Comparison of ENCODE assay signal across 1 cellular context in genomic region chr17:82836823-82837357, GRCh38.
A peak's percentile ranks its signal among the peaks of the same experiment; 100 is the strongest.
TF ChIP-seq lines count a peak whose summit lies in the region.

No MANE protein-coding gene starts in this region.

TF ChIP-seq in HEK293, 187 proteins besides CTCF, POLR2A, EP300 and RAD21 (continued from another document and continues in another):
- TF ChIP-seq PRDM2 (tag by site-specific recombination; IDR thresholded peaks at IDR 0.05; ENCODE audit: borderline replicate concordance) = no peak
- no peak for TF ChIP-seq ZNF132 (tag by site-specific recombination; IDR thresholded peaks at IDR 0.05; ENCODE audit: borderline replicate concordance)
- TF ChIP-seq ZNF366 (tag by site-specific recombination; conservative IDR thresholded peaks at IDR 0.05) = peak; percentile 44
- no peak for TF ChIP-seq ZNF510 (tag by site-specific recombination; IDR thresholded peaks at IDR 0.05; ENCODE audit: insufficient replicate concordance)
- TF ChIP-seq ZNF155 (tag by site-specific recombination; IDR thresholded peaks at IDR 0.05) = no peak
- no peak for TF ChIP-seq ZNF311 (tag by site-specific recombination; IDR thresholded peaks at IDR 0.05; ENCODE audit: borderline replicate concordance)
- no peak for TF ChIP-seq ZNF768 (tag by site-specific recombination; IDR thresholded peaks at IDR 0.05)
- peak; percentile 32; the same call in 1 of the 2 replicates for TF ChIP-seq ZNF394 (tag by site-specific recombination; IDR thresholded peaks at IDR 0.05; ENCODE audit: borderline replicate concordance)
- TF ChIP-seq ZNF433 (tag by site-specific recombination; IDR thresholded peaks at IDR 0.05; ENCODE audit: low read depth) = no peak
- TF ChIP-seq ZNF175 (tag by site-specific recombination; IDR thresholded peaks at IDR 0.05) = no peak
- TF ChIP-seq ZNF513 (tag by site-specific recombination; IDR thresholded peaks at IDR 0.05) = 0 out of 2 replicates have a peak, but pooled peaks have one; percentile 31
- TF ChIP-seq GLIS1 (tag by site-specific recombination; IDR thresholded peaks at IDR 0.05) = no peak
- TF ChIP-seq ZNF26 (tag by site-specific recombination; IDR thresholded peaks at IDR 0.05) = no peak
- no peak for TF ChIP-seq ZNF146 (tag by site-specific recombination; IDR thresholded peaks at IDR 0.05)
- TF ChIP-seq ZNF426 (tag by site-specific recombination; IDR thresholded peaks at IDR 0.05) = no peak
- no peak for TF ChIP-seq ZNF169 (tag by site-specific recombination; IDR thresholded peaks at IDR 0.05)
- peak; percentile 73 for TF ChIP-seq ZNF600 (tag by site-specific recombination; IDR thresholded peaks at IDR 0.05)
- no peak for TF ChIP-seq ZNF16 (tag by site-specific recombination; IDR thresholded peaks at IDR 0.05; ENCODE audit: low read depth)
- TF ChIP-seq SP3 (tag by site-specific recombination; IDR thresholded peaks at IDR 0.05) = no peak
- peak; percentile 56 for TF ChIP-seq SCRT2 (tag by site-specific recombination; IDR thresholded peaks at IDR 0.05)
- no peak for TF ChIP-seq TCF7L2 (IDR thresholded peaks at IDR 0.05; ENCODE audit: borderline replicate concordance, low read depth, low read length)
- TF ChIP-seq ZNF830 (tag by site-specific recombination; IDR thresholded peaks at IDR 0.05; ENCODE audit: low read depth) = no peak
- TF ChIP-seq ZSCAN23 (tag by site-specific recombination; IDR thresholded peaks at IDR 0.05) = no peak
- TF ChIP-seq ZNF133 (tag by site-specific recombination; IDR thresholded peaks at IDR 0.05) = no peak
- TF ChIP-seq ZNF777 (tag by site-specific recombination; IDR thresholded peaks at IDR 0.05; ENCODE audit: borderline replicate concordance) = no peak
- TF ChIP-seq ZBTB26 (tag by site-specific recombination; optimal IDR thresholded peaks at IDR 0.05) = no peak
- no peak for TF ChIP-seq MEIS1 (CRISPR knock-in tag; IDR thresholded peaks at IDR 0.05; ENCODE audit: borderline replicate concordance)
- no peak for TF ChIP-seq BCL6B (tag by site-specific recombination; IDR thresholded peaks at IDR 0.05)
- no peak for TF ChIP-seq OVOL3 (tag by site-specific recombination; IDR thresholded peaks at IDR 0.05)
- TF ChIP-seq ZNF202 (tag by site-specific recombination; IDR thresholded peaks at IDR 0.05; ENCODE audit: borderline replicate concordance) = no peak
- TF ChIP-seq ZBTB10 (tag by site-specific recombination; IDR thresholded peaks at IDR 0.05) = no peak
- TF ChIP-seq ZNF398 (tag by site-specific recombination; IDR thresholded peaks at IDR 0.05) = no peak
- no peak for TF ChIP-seq ZNF140 (tag by site-specific recombination; IDR thresholded peaks at IDR 0.05)
- peak; percentile 27; the same call in 1 of the 2 replicates for TF ChIP-seq SP7 (tag by site-specific recombination; IDR thresholded peaks at IDR 0.05)
- TF ChIP-seq PRDM10 (tag by site-specific recombination; IDR thresholded peaks at IDR 0.05) = no peak
- TF ChIP-seq ZNF692 (tag by site-specific recombination; IDR thresholded peaks at IDR 0.05) = no peak
- TF ChIP-seq ZSCAN16 (tag by site-specific recombination; IDR thresholded peaks at IDR 0.05) = no peak
- TF ChIP-seq BCL11B (tag by site-specific recombination; IDR thresholded peaks at IDR 0.05; ENCODE audit: low read depth) = no peak
- no peak for TF ChIP-seq ZNF76 (tag by site-specific recombination; IDR thresholded peaks at IDR 0.05; ENCODE audit: borderline replicate concordance, low read depth)
